ENCODE assay signal across 11 cellular contexts in genomic region chr16:70679653-70680494, GRCh38. TPM values are rescaled to one million over a fixed set of nuclear protein-coding genes. Genes with fewer than 3 reads are reported as not detected.
DNase-seq lines count a peak whose midpoint lies in the region; ATAC-seq and TF ChIP-seq lines count a peak whose summit lies in the region.
"Had no signal": no experiment of that assay in that cellular context is flagged by ENCODE, and none has a peak within 500 bp of the region (broad histone marks: within the 10 kb centered on the region; RNA-seq: fewer than 3 reads in every experiment).

No MANE protein-coding gene starts in this region.

- H3K9ac ChIP-seq in NT2/D1 (ENCODE audit: insufficient read length, low read depth) (peak overlapping the region; percentile 29), neuronal stem cell (ENCODE audit: low read depth, low read length, poor library complexity) (peak overlapping the region; percentile 70)

- H3K79me1 ChIP-seq in neuronal stem cell (ENCODE audit: low read depth, low read length) = peaks cover 25% of the 10 kb centered on the region

- CTCF ChIA-PET in BJ (lab: Yijun Ruan, JAX) = interaction anchor here (0.6 to 11.1 kb wide), 12 partner anchors 12 to 98 kb away, joined by 3 to 117 read pairs (median 4); no protein-coding TSS in a partner anchor

- H4K8ac ChIP-seq in neuronal stem cell (ENCODE audit: low read depth, low read length) = peak overlapping the region; percentile 43

- no peak overlapping the region for H2BK15ac ChIP-seq in neuronal stem cell (ENCODE audit: low read length)

- TF ChIP-seq CTCF in BJ (IDR thresholded peaks at IDR 0.05; ENCODE audit: insufficient read depth, low read depth, low read length) (0 out of 2 replicates have a peak, but pooled peaks have one; percentile 18), esophagus muscularis mucosa (IDR thresholded peaks at IDR 0.05) (peak; percentile 74 to 89 (median 77)), omental fat pad (IDR thresholded peaks at IDR 0.05) (no peak)

- H2BK5ac ChIP-seq in neuronal stem cell (ENCODE audit: low read length) = peak overlapping the region; percentile 71

- H3K9me3 ChIP-seq in NT2/D1 (ENCODE audit: insufficient read depth, low read length) = no peaks in the 10 kb centered on the region
- no peaks in the 10 kb centered on the region for H3K9me3 ChIP-seq in esophagus muscularis mucosa
- H3K9me3 ChIP-seq in neuronal stem cell (replicated peaks in 1 of 2; ENCODE audit: control insufficient read depth in 2 of 2, insufficient read depth in 1 of 2, low read depth in 1 of 2, low read length in 2 of 2) = no peaks in the 10 kb centered on the region

- peak overlapping the region; percentile 56 for H3K14ac ChIP-seq in neuronal stem cell (ENCODE audit: low read length)

- no peak overlapping the region for H3K4ac ChIP-seq in neuronal stem cell (ENCODE audit: low read length)

- peak overlapping the region; percentile 49 for H3K4me2 ChIP-seq in neuronal stem cell (ENCODE audit: insufficient read depth, low read length, poor library complexity, severe bottlenecking)

- no peak overlapping the region for H2BK12ac ChIP-seq in neuronal stem cell (ENCODE audit: low read length)

- DNase-seq in BJ (ENCODE audit: low read depth) (no peak), NT2/D1 (ENCODE audit: low read depth, low spot score) (no peak), esophagus muscularis mucosa (ENCODE audit: extremely low spot score) (no peak), neuronal stem cell (ENCODE audit: low spot score) (no peak), omental fat pad (ENCODE audit: low spot score) (no peak), Kasumi-1 (lab: John Stamatoyannopoulos, UW) (no peak)
- DNase-seq: activated CD4-positive, alpha-beta T cell treated with anti-CD3 and anti-CD28 coated beads for 1 hour; EL; NCI-H1436 had no signal

- peak overlapping the region; percentile 91 for H3K18ac ChIP-seq in neuronal stem cell (ENCODE audit: low read length)

- WGBS in esophagus muscularis mucosa = 82% methylated on average over 14 of the region's 83 CpGs
- WGBS in neuronal stem cell (ENCODE audit: extremely low coverage in 2 of 2, insufficient read length in 2 of 2, insufficient replicate concordance in 1 of 2), 2 donors = no CpG with 5 or more reads among the region's 83 CpGs

- POLR2A ChIA-PET in BJ (lab: Charles Lee) = no interaction called here

- H3K23ac ChIP-seq in neuronal stem cell (ENCODE audit: low read depth, low read length, poor library complexity) = peak overlapping the region; percentile 68

- TF ChIP-seq EP300 in esophagus muscularis mucosa (IDR thresholded peaks at IDR 0.05) = no peak

- no peak for ATAC-seq in omental fat pad (ENCODE audit: low FRiP score)
- no peak for ATAC-seq in HG03139 (IDR thresholded peaks at IDR 0.05; ENCODE audit: unreplicated experiment)
- no peak for ATAC-seq in GM19023 (IDR thresholded peaks at IDR 0.05; ENCODE audit: unreplicated experiment)

- H4K91ac ChIP-seq in neuronal stem cell (ENCODE audit: low read depth, low read length, poor library complexity) = no peak overlapping the region

- H2AFZ ChIP-seq in neuronal stem cell (ENCODE audit: low read length) = no peak overlapping the region

- H2BK120ac ChIP-seq in neuronal stem cell (ENCODE audit: low read depth, low read length) = peak overlapping the region; percentile 44

- H3K27me3 ChIP-seq in BJ (ENCODE audit: control insufficient read depth, insufficient read depth, low read length) (no peaks in the 10 kb centered on the region), NT2/D1 (ENCODE audit: insufficient read depth, insufficient read length) (no peaks in the 10 kb centered on the region), esophagus muscularis mucosa (no peaks in the 10 kb centered on the region), neuronal stem cell (ENCODE audit: control insufficient read depth in 3 of 3, insufficient read depth in 3 of 3, low read depth in 1 of 3, low read length in 3 of 3) (no peaks in the 10 kb centered on the region)

- H3K4me3 ChIP-seq in BJ (ENCODE audit: low read depth, low read length) (no peak overlapping the region), NT2/D1 (ENCODE audit: insufficient read length, low read depth) (no peak overlapping the region), esophagus muscularis mucosa (no peak overlapping the region), neuronal stem cell (ENCODE audit: low read length in 2 of 2) (no peak overlapping the region)

- TF ChIP-seq POLR2A in esophagus muscularis mucosa (IDR thresholded peaks at IDR 0.05; ENCODE audit: low read depth) = no peak

- H3K4me1 ChIP-seq in NT2/D1 (ENCODE audit: insufficient read depth, insufficient read length) (peaks cover 37% of the 10 kb centered on the region), esophagus muscularis mucosa (peaks cover 51 to 82% (median 73%) of the 10 kb centered on the region in 4 donors), neuronal stem cell (ENCODE audit: control insufficient read depth in 2 of 2, insufficient read depth in 1 of 2, low read depth in 1 of 2, low read length in 2 of 2) (peaks cover 3 to 13% of the 10 kb centered on the region in 2 donors)

- H3K36me3 ChIP-seq in BJ (ENCODE audit: control insufficient read depth, insufficient read depth, low read length) = peaks cover 65% of the 10 kb centered on the region
- peaks cover 85% of the 10 kb centered on the region for H3K36me3 ChIP-seq in NT2/D1 (ENCODE audit: insufficient read depth, insufficient read length, low read length)
- peaks cover 39 to 70% (median 51%) of the 10 kb centered on the region in 4 donors for H3K36me3 ChIP-seq in esophagus muscularis mucosa
- H3K36me3 ChIP-seq in neuronal stem cell (replicated peaks in 1 of 2; ENCODE audit: control insufficient read depth in 2 of 2, insufficient read depth in 2 of 2, low read length in 2 of 2) = peaks cover 22 to 70% of the 10 kb centered on the region in 2 donors

- peak overlapping the region; percentile 86 to 99 (median 93) for H3K27ac ChIP-seq in esophagus muscularis mucosa (replicated peaks in 1 of 4)
- H3K27ac ChIP-seq in neuronal stem cell (replicated peaks; ENCODE audit: low read length) = no peak overlapping the region

- intact Hi-C loops in esophagus muscularis mucosa (cut with DNase I) = loop anchor here (1.0 kb wide), 2 partner anchors 58 to 91 kb away; no protein-coding TSS in a partner anchor

- peak overlapping the region; percentile 86 for H2AK5ac ChIP-seq in neuronal stem cell (ENCODE audit: low read depth, low read length)

RNA-seq across cellular contexts. Expression of gene MTSS2, which starts 6.0 kb away (rescaled TPM):
- 86.4 and 170 TPM in 2 replicates for polyA plus RNA-seq in BJ (2011; rRNA removed)
- polyA minus RNA-seq in BJ (2011; rRNA and poly(A)+ RNA removed) = 95.7 and 103 TPM in 2 replicates
- 100 to 1,000 TPM in 2 of 4 donors, 10 to 100 TPM in 2; 74.9 to 238 (median 130) TPM for total RNA-seq in esophagus muscularis mucosa
- polyA plus RNA-seq in neuronal stem cell (2013, experiment 1 of 2) = 45.9 TPM
- 48.5 TPM for polyA plus RNA-seq in neuronal stem cell (2013, experiment 2 of 2)
- 10 to 100 TPM; 19.3 to 70.1 (median 32.4) TPM for total RNA-seq in omental fat pad

RNA-seq across cellular contexts. Expression of gene IL34, which starts 33.5 kb away (rescaled TPM):
- polyA plus RNA-seq in BJ (2011; rRNA removed) = 0.45 and 0.70 TPM in 2 replicates
- 0.33 and 0.98 TPM in 2 replicates for polyA minus RNA-seq in BJ (2011; rRNA and poly(A)+ RNA removed)
- total RNA-seq in esophagus muscularis mucosa = 1 to 10 TPM; 1.7 to 4.7 (median 3.4) TPM
- not detected for polyA plus RNA-seq in neuronal stem cell (2013, experiment 1 of 2)
- polyA plus RNA-seq in neuronal stem cell (2013, experiment 2 of 2) = 0.03 TPM
- 1 to 10 TPM in 3 of 4 donors, under 1 TPM in 1; 0.38 to 1.3 (median 1.2) TPM for total RNA-seq in omental fat pad

Comparison
In these comparisons a context has a peak if more than half of its experiments do, and no peak if none do; other contexts are left out.
1. CTCF ChIP-seq: peak in BJ (single experiment) and esophagus muscularis mucosa (3 of 3); none in omental fat pad (0 of 3).